ENCODE assay signal across 14 cellular contexts in genomic region chr7:22783421-22783820, GRCh38. TPM values are rescaled to one million over a fixed set of nuclear protein-coding genes. Genes with fewer than 3 reads are reported as not detected.
DNase-seq lines count a peak whose midpoint lies in the region; TF ChIP-seq lines count a peak whose summit lies in the region.
"Had no signal": no experiment of that assay in that cellular context is flagged by ENCODE, and none has a peak within 500 bp of the region (broad histone marks: within the 10 kb centered on the region; RNA-seq: fewer than 3 reads in every experiment).

No MANE protein-coding gene starts in this region.

- DNase-seq in EL (peak; percentile 45), hepatocyte (ENCODE audit: low spot score) (no peak), progenitor cell of endocrine pancreas (ENCODE audit: low spot score, unreplicated experiment) (no peak), superior temporal gyrus (ENCODE audit: extremely low spot score) (no peak), NCI-H1092 treated with DMSO at 0.1 percent for 48 hours (lab: John Stamatoyannopoulos, UW) (no peak), head of caudate nucleus (no peak)
- DNase-seq: CD4-positive, alpha-beta T cell; DND-41; GOT3; H9; HFFc6 had no signal

- peaks cover 8% of the 10 kb centered on the region for H3K9me3 Mint-ChIP-seq in progenitor cell of endocrine pancreas (ENCODE audit: low read depth)
- H3K9me3 Mint-ChIP-seq: CD4-positive, alpha-beta T cell; HFFc6 had no signal

- peaks cover 37% of the 10 kb centered on the region for H3K4me1 Mint-ChIP-seq in progenitor cell of endocrine pancreas (ENCODE audit: low read depth)

- peaks cover 2% of the 10 kb centered on the region for H3K36me3 Mint-ChIP-seq in progenitor cell of endocrine pancreas (ENCODE audit: insufficient read depth)

- intact Hi-C loops in head of caudate nucleus (cut with DNase I), result no loop called here

- no peaks in the 10 kb centered on the region for H3K27me3 ChIP-seq in hepatocyte

- no peak overlapping the region for H3K4me3 Mint-ChIP-seq in progenitor cell of endocrine pancreas (ENCODE audit: low read depth)
- H3K4me3 Mint-ChIP-seq: B cell; CD4-positive, alpha-beta T cell; H9; HFFc6 had no signal

- CTCF ChIA-PET in HEK293 (lab: Yijun Ruan, JAX), result interaction anchor here (0.6 to 2.4 kb wide), 9 partner anchors 10 to 226 kb away, joined by 3 to 20 read pairs (median 5); partner anchors contain the start of gene IL6

- H3K27ac ChIP-seq in HEK293 (ENCODE audit: extremely low read depth, low read depth, low read length), result no peak overlapping the region
- peak overlapping the region; percentile 59 for H3K27ac ChIP-seq in hepatocyte

- H3K9me3 ChIP-seq in HEK293 (ENCODE audit: control insufficient read depth, insufficient read depth, low read depth, low read length) (no peaks in the 10 kb centered on the region), hepatocyte (ENCODE audit: low read depth) (no peaks in the 10 kb centered on the region)

- no peak for TF ChIP-seq CTCF in HEK293 (tag by site-specific recombination; IDR thresholded peaks at IDR 0.05)
- no peak for TF ChIP-seq CTCF in hepatocyte (IDR thresholded peaks at IDR 0.05; ENCODE audit: poor library complexity)
- TF ChIP-seq CTCF in progenitor cell of endocrine pancreas (IDR thresholded peaks at IDR 0.05; ENCODE audit: unreplicated experiment), result no peak

- H3K27me3 Mint-ChIP-seq in progenitor cell of endocrine pancreas, result no peaks in the 10 kb centered on the region
- H3K27me3 Mint-ChIP-seq: B cell; CD4-positive, alpha-beta T cell had no signal

- H2AFZ ChIP-seq in hepatocyte, result no peak overlapping the region

- 74% methylated on average over 5 of the region's 5 CpGs for whole genome bisulfite sequencing in hepatocyte (ENCODE audit: low lambda C conversion rate, missing lambda C conversion rate)

- H4K20me1 ChIP-seq in hepatocyte (ENCODE audit: insufficient read depth, poor library complexity, severe bottlenecking), result no peaks in the 10 kb centered on the region

- H3K27ac Mint-ChIP-seq in progenitor cell of endocrine pancreas, result peak overlapping the region; percentile 15
- H3K27ac Mint-ChIP-seq: B cell; CD4-positive, alpha-beta T cell; H9; HFFc6 had no signal

- H3K36me3 ChIP-seq in HEK293 (ENCODE audit: control insufficient read depth in 2 of 2, insufficient read depth in 1 of 2, low read length in 2 of 2) (no peaks in the 10 kb centered on the region), hepatocyte (replicated peaks; ENCODE audit: insufficient read depth, low read depth) (no peaks in the 10 kb centered on the region)

- H3K4me3 ChIP-seq in HEK293 (ENCODE audit: low read depth, low read length), result no peak overlapping the region
- H3K4me3 ChIP-seq in hepatocyte, result no peak overlapping the region
- H3K4me3 ChIP-seq: K562 had no signal

- no peaks in the 10 kb centered on the region for H3K79me2 ChIP-seq in hepatocyte

- no peak overlapping the region for H3K4me2 ChIP-seq in hepatocyte

- no peaks in the 10 kb centered on the region for H3K9me2 ChIP-seq in hepatocyte (replicated peaks; ENCODE audit: insufficient read depth)

- POLR2A ChIA-PET in HEK293 (lab: Yijun Ruan, JAX), result no interaction called here

- H3K4me1 ChIP-seq in HEK293 (ENCODE audit: control insufficient read depth, insufficient read depth, low read length) (0 out of 2 replicates have a peak, but pooled peaks cover 3% of the 10 kb centered on the region), hepatocyte (ENCODE audit: insufficient read depth) (peaks cover 19% of the 10 kb centered on the region)

TF ChIP-seq in HEK293, 187 proteins besides CTCF, POLR2A, EP300 and RAD21:
- TF ChIP-seq ZNF335 (tag by site-specific recombination; conservative IDR thresholded peaks at IDR 0.05) (0 out of 2 replicates have a peak, but pooled peaks have one; percentile 27), ZNF426 (tag by site-specific recombination; IDR thresholded peaks at IDR 0.05) (no peak), ZNF48 (tag by site-specific recombination; IDR thresholded peaks at IDR 0.05) (no peak), ZNF529 (tag by site-specific recombination; IDR thresholded peaks at IDR 0.05; ENCODE audit: insufficient replicate concordance) (no peak), ZNF626 (tag by site-specific recombination; IDR thresholded peaks at IDR 0.05) (no peak)
- TF ChIP-seq, protein P1, sequence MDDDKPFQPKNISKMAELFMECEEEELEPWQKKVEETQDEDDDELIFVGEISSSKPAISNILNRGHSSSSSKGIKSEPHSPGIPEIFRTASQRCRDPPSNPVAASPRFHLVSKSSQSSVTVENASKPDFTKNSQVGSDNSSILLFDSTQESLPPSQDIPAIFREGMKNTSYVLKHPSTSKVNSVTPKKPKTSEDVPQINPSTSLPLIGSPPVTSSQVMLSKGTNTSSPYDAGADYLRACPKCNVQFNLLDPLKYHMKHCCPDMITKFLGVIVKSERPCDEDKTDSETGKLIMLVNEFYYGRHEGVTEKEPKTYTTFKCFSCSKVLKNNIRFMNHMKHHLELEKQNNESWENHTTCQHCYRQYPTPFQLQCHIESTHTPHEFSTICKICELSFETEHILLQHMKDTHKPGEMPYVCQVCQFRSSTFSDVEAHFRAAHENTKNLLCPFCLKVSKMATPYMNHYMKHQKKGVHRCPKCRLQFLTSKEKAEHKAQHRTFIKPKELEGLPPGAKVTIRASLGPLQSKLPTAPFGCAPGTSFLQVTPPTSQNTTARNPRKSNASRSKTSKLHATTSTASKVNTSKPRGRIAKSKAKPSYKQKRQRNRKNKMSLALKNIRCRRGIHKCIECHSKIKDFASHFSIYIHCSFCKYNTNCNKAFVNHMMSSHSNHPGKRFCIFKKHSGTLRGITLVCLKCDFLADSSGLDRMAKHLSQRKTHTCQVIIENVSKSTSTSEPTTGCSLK (tag by site-specific recombination; IDR thresholded peaks at IDR 0.05), result no peak

RNA-seq across cellular contexts. Expression of gene TOMM7, which starts 39.2 kb away (rescaled TPM):
- total RNA-seq in hepatocyte, result 115 and 215 TPM in 2 replicates
- polyA plus RNA-seq in hepatocyte, result 322 and 366 TPM in 2 replicates
- 139 and 153 TPM in 2 replicates for total RNA-seq in progenitor cell of endocrine pancreas

RNA-seq across cellular contexts. Expression of gene IL6, which starts 56.4 kb away (rescaled TPM):
- total RNA-seq in hepatocyte (1.6 and 4.3 TPM in 2 replicates), progenitor cell of endocrine pancreas (not detected in 2 replicates)
- polyA plus RNA-seq in hepatocyte, result 3.4 and 3.5 TPM in 2 replicates
- total RNA-seq: CD4-positive, alpha-beta T cell had no signal
